ENCODE assay signal across 9 cellular contexts in genomic region chr12:93990832-93991748, GRCh38.
DNase-seq lines count a peak whose midpoint lies in the region; ATAC-seq and TF ChIP-seq lines count a peak whose summit lies in the region.
"Had no signal": no experiment of that assay in that cellular context is flagged by ENCODE, and none has a peak within 500 bp of the region (broad histone marks: within the 10 kb centered on the region; RNA-seq: fewer than 3 reads in every experiment).

No MANE protein-coding gene starts in this region.

- peak; percentile 67 for TF ChIP-seq CTCF in cardiac fibroblast (IDR thresholded peaks at IDR 0.05; ENCODE audit: low read depth, low read length)

- ATAC-seq in GM21381 (IDR thresholded peaks at IDR 0.05; ENCODE audit: unreplicated experiment) (no peak), GM21737 (IDR thresholded peaks at IDR 0.05; ENCODE audit: unreplicated experiment) (no peak)

- DNase-seq in M059J (ENCODE audit: low read depth) (peak; percentile 76), cardiac fibroblast (ENCODE audit: low read depth in 2 of 2) (peak; percentile 73 to 74), islet precursor cell (peak; percentile 89), smooth muscle cell of the brain vasculature (ENCODE audit: low read depth, low spot score) (peak; percentile 13), cerebellar nuclear complex (lab: John Stamatoyannopoulos, UW) (no peak)
- no peak for DNase-seq in stimulated activated naive CD4-positive, alpha-beta T cell (lab: John Stamatoyannopoulos, UW)
- DNase-seq: activated naive CD4-positive, alpha-beta T cell treated with anti-CD3 and anti-CD28 coated beads, Interleukin-2, amount 10 ng/mL, durations not matched to agents 7 days and 5 days had no signal

- H3K4me3 ChIP-seq in cardiac fibroblast (replicated peaks in 1 of 2; ENCODE audit: low read depth in 2 of 2, low read length in 2 of 2): no peak overlapping the region

Comparison
In these comparisons a context has a peak if more than half of its experiments do, and no peak if none do; other contexts are left out.
1. DNase-seq: peak in M059J (single experiment), cardiac fibroblast (2 of 2), islet precursor cell (single experiment) and smooth muscle cell of the brain vasculature (single experiment); none in stimulated activated naive CD4-positive, alpha-beta T cell (0 of 6) and cerebellar nuclear complex (0 of 2).